In the genomic region with DNA sequence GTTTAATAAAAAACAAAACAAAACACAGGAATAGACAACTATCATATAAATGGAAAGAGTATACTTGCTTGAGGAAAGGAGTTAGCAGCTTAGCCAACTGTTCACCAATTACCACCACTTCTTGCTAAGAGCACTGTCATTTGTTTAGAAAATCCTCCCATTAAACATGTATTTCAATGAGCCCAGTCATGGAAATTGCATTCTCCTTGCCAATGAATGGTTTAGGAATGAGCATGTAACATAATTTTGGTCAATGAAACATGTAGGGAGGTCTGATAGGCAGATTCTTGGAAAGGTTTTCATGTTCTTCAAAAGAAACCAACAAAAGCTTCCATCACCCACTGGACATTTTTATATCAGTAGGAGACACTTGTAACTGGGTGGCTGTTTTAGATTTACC, we compare ENCODE assay signal across 16 cellular contexts.
DNase-seq lines count a peak whose midpoint lies in the region; ATAC-seq and TF ChIP-seq lines count a peak whose summit lies in the region.
"Had no signal": no experiment of that assay in that cellular context is flagged by ENCODE, and none has a peak within 500 bp of the region (broad histone marks: within the 10 kb centered on the region; RNA-seq: fewer than 3 reads in every experiment).

No MANE protein-coding gene starts in this region.

- H3K4me2 ChIP-seq in trophoblast cell (ENCODE audit: low read length): no peak overlapping the region

- no peaks in the 10 kb centered on the region for H3K79me1 ChIP-seq in trophoblast cell (ENCODE audit: low read length)

- intact Hi-C loops in esophagus squamous epithelium (cut with DNase I) (no loop called here), CD14-positive monocyte (cut with micrococcal nuclease) (no loop called here)

- no peak overlapping the region for H2BK120ac ChIP-seq in trophoblast cell (ENCODE audit: insufficient read depth, low read length, poor library complexity)

- no peak overlapping the region for H2AK5ac ChIP-seq in trophoblast cell (ENCODE audit: low read length)

- no peaks in the 10 kb centered on the region for H3K36me3 Mint-ChIP-seq in CD14-positive monocyte

- DNase-seq in AG04449 (ENCODE audit: low read depth, low spot score) (peak; percentile 95), LHCN-M2 (ENCODE audit: low read depth) (peak; percentile 64), esophagus squamous epithelium (lab: John Stamatoyannopoulos, UW) (no peak), trophoblast cell (peak; percentile 12 to 23), HAP-1 (ENCODE audit: low spot score in 2 of 2) (no peak), CD14-positive monocyte (ENCODE audit: low spot score) (no peak), retina (no peak)
- DNase-seq: activated CD8-positive, alpha-beta memory T cell treated with anti-CD3 and anti-CD28 coated beads, Interleukin-2, amount 50 U/mL, for 48 hours; GDM1; NCI-H1092; NCI-H524; SHP77 treated with DMSO at 0.1 percent for 48 hours; stimulated activated CD4-positive, alpha-beta T cell treated with anti-CD3 and anti-CD28 coated beads, Interleukin-4, amount 100 ng/mL, for 4 hours; WERI-Rb-1 had no signal

- H4K12ac ChIP-seq in trophoblast cell (ENCODE audit: low read depth, low read length): no peak overlapping the region

- no peak overlapping the region for H3K27ac Mint-ChIP-seq in CD14-positive monocyte
- H3K27ac Mint-ChIP-seq: B cell had no signal

- no peaks in the 10 kb centered on the region for H3K4me1 Mint-ChIP-seq in CD14-positive monocyte
- H3K4me1 Mint-ChIP-seq: B cell had no signal

- H3K4me3 ChIP-seq in AG04449 (ENCODE audit: low read depth, low read length): no peak overlapping the region
- no peak overlapping the region for H3K4me3 ChIP-seq in esophagus squamous epithelium
- no peak overlapping the region for H3K4me3 ChIP-seq in trophoblast cell (ENCODE audit: low read depth, low read length)
- H3K4me3 ChIP-seq in HAP-1: no peak overlapping the region

- H3K9me3 Mint-ChIP-seq in CD14-positive monocyte: peaks cover 0 to 4% (median 0%) of the 10 kb centered on the region in 7 donors

- H3K18ac ChIP-seq in trophoblast cell (ENCODE audit: low read length): no peak overlapping the region

- H3K23ac ChIP-seq in trophoblast cell (ENCODE audit: low read length): no peak overlapping the region

- no peaks in the 10 kb centered on the region for H3K9me3 ChIP-seq in esophagus squamous epithelium
- H3K9me3 ChIP-seq in trophoblast cell (ENCODE audit: insufficient read depth, low read depth, low read length): peaks cover 1% of the 10 kb centered on the region
- no peaks in the 10 kb centered on the region for H3K9me3 ChIP-seq in HAP-1

- TF ChIP-seq CTCF in AG04449 (IDR thresholded peaks at IDR 0.05; ENCODE audit: insufficient read depth, low read length, missing control alignments) (no peak), esophagus squamous epithelium (IDR thresholded peaks at IDR 0.05) (no peak), CD14-positive monocyte (IDR thresholded peaks at IDR 0.05) (no peak)

- H3K27me3 ChIP-seq in esophagus squamous epithelium: no peaks in the 10 kb centered on the region
- H3K27me3 ChIP-seq in trophoblast cell (ENCODE audit: insufficient read depth, low read length): no peaks in the 10 kb centered on the region
- H3K27me3 ChIP-seq in HAP-1 (ENCODE audit: low read depth): no peaks in the 10 kb centered on the region

- no peak overlapping the region for H3K4me3 Mint-ChIP-seq in CD14-positive monocyte
- H3K4me3 Mint-ChIP-seq: B cell had no signal

- CTCF ChIA-PET in AG04449 (lab: Yijun Ruan, JAX): interaction anchor here (1.0 to 1.4 kb wide), 4 partner anchors 8 to 18 kb away, joined by 3 to 5 read pairs (median 4); no protein-coding TSS in a partner anchor

- no peak overlapping the region for H3K9ac ChIP-seq in trophoblast cell (ENCODE audit: low read length)

- peaks cover 0 to 1% (median 0%) of the 10 kb centered on the region in 3 donors for H3K27me3 Mint-ChIP-seq in CD14-positive monocyte (ENCODE audit: low read depth in 3 of 3)
- H3K27me3 Mint-ChIP-seq: B cell had no signal

- H3K4me1 ChIP-seq in esophagus squamous epithelium (peaks cover 0 to 4% (median 0%) of the 10 kb centered on the region in 3 donors), trophoblast cell (ENCODE audit: control insufficient read depth in 1 of 2, insufficient read depth in 2 of 2, low read length in 2 of 2) (peaks cover 0 to 2% of the 10 kb centered on the region in 2 experiments), HAP-1 (no peaks in the 10 kb centered on the region)

- no peak overlapping the region for H3K4ac ChIP-seq in trophoblast cell (ENCODE audit: low read depth, low read length)

- no peaks in the 10 kb centered on the region for H3K79me2 ChIP-seq in trophoblast cell (ENCODE audit: control insufficient read depth, insufficient read depth, low read length, poor library complexity)

- no peak overlapping the region for H2BK5ac ChIP-seq in trophoblast cell (ENCODE audit: low read depth, low read length, poor library complexity)

- no peak overlapping the region for H4K91ac ChIP-seq in trophoblast cell (ENCODE audit: low read depth, low read length)

- no peak for TF ChIP-seq POLR2A in esophagus squamous epithelium (IDR thresholded peaks at IDR 0.05)

- H3K36me3 ChIP-seq in esophagus squamous epithelium (no peaks in the 10 kb centered on the region), trophoblast cell (ENCODE audit: control insufficient read depth in 1 of 2, insufficient read depth in 2 of 2, low read length in 2 of 2) (no peaks in the 10 kb centered on the region), HAP-1 (replicated peaks) (no peaks in the 10 kb centered on the region)
- H3K36me3 ChIP-seq: WERI-Rb-1 had no signal

- peak overlapping the region; percentile 23 to 84 (median 44) for H3K27ac ChIP-seq in esophagus squamous epithelium
- H3K27ac ChIP-seq in trophoblast cell (ENCODE audit: low read depth, low read length): no peak overlapping the region
- H3K27ac ChIP-seq: WERI-Rb-1 had no signal

- POLR2A ChIA-PET in AG04449 (lab: Yijun Ruan, JAX): interaction anchor here (0.9 to 2.1 kb wide), 5 partner anchors 10 to 44 kb away, joined by 3 to 28 read pairs (median 4); no protein-coding TSS in a partner anchor

- no peak for ATAC-seq in HG03565 (IDR thresholded peaks at IDR 0.05; ENCODE audit: unreplicated experiment)

- in situ Hi-C loops in HAP-1 (cut with MboI; ENCODE audit: low sequenced_read_pairs): no loop called here

- H3K14ac ChIP-seq in trophoblast cell (ENCODE audit: low read length): no peak overlapping the region

- no peak overlapping the region for H2BK12ac ChIP-seq in trophoblast cell (ENCODE audit: low read length)

- H4K8ac ChIP-seq in trophoblast cell (ENCODE audit: low read depth, low read length): no peak overlapping the region

- no peak overlapping the region for H2AFZ ChIP-seq in trophoblast cell (ENCODE audit: insufficient read depth, low read length, poor library complexity)

Comparison
In these comparisons a context has a peak if more than half of its experiments do, and no peak if none do; other contexts are left out.
1. DNase-seq: peak in AG04449 (single experiment), LHCN-M2 (single experiment) and trophoblast cell (2 of 2); none in esophagus squamous epithelium (single experiment), HAP-1 (0 of 2), CD14-positive monocyte (single experiment) and retina (single experiment).